21 cellular contexts compared by ENCODE assay signal in genomic region chr2:170215019-170215418, GRCh38. TPM values are rescaled to one million over a fixed set of nuclear protein-coding genes. Genes with fewer than 3 reads are reported as not detected.
"Had no signal": no experiment of that assay in that cellular context is flagged by ENCODE, and none has a peak within 500 bp of the region (broad histone marks: within the 10 kb centered on the region; RNA-seq: fewer than 3 reads in every experiment).

No MANE protein-coding gene starts in this region.

- H3K4me1 ChIP-seq: foreskin keratinocyte, left lung, parathyroid adenoma had no signal

- H3K27me3 Mint-ChIP-seq: type B pancreatic cell had no signal

- H3K4me3 Mint-ChIP-seq: activated CD8-positive, alpha-beta T cell treated with anti-CD3 and anti-CD28 coated beads, Interleukin-2, amount 10 ng/mL, durations not matched to agents 7 days and 5 days; activated naive CD4-positive, alpha-beta T cell treated with anti-CD3 and anti-CD28 coated beads, Interleukin-2, amount 50 U/mL, for 24 hours; naive thymus-derived CD4-positive, alpha-beta T cell; stimulated activated naive CD8-positive, alpha-beta T cell treated with anti-CD3 and anti-CD28 coated beads, Interleukin-15, amount 100 ng/mL, for 72 hours; type B pancreatic cell had no signal

- H3K9ac ChIP-seq: parathyroid adenoma had no signal

- H3K9me3 ChIP-seq: left lung, neutrophil, sigmoid colon had no signal

- H3K4me1 Mint-ChIP-seq: activated naive CD4-positive, alpha-beta T cell treated with anti-CD3 and anti-CD28 coated beads, Interleukin-2, amount 50 U/mL, for 24 hours had no signal

- H3K27ac Mint-ChIP-seq: activated CD8-positive, alpha-beta T cell treated with anti-CD3 and anti-CD28 coated beads, Interleukin-2, amount 10 ng/mL, durations not matched to agents 7 days and 5 days; activated naive CD4-positive, alpha-beta T cell treated with anti-CD3 and anti-CD28 coated beads, Interleukin-2, amount 50 U/mL, for 24 hours; naive thymus-derived CD4-positive, alpha-beta T cell; stimulated activated naive CD8-positive, alpha-beta T cell treated with anti-CD3 and anti-CD28 coated beads, Interleukin-15, amount 100 ng/mL, for 72 hours; type B pancreatic cell had no signal

- H3K36me3 Mint-ChIP-seq: type B pancreatic cell had no signal

- H3K27me3 ChIP-seq: foreskin keratinocyte, left lung, neutrophil, sigmoid colon had no signal

- H3K79me2 ChIP-seq: parathyroid adenoma had no signal

- H3K36me3 ChIP-seq: left lung, neutrophil, sigmoid colon, WERI-Rb-1 had no signal

- H2AFZ ChIP-seq: parathyroid adenoma had no signal

- H3K4me3 ChIP-seq: coronary artery, left lung, mucosa of descending colon, sigmoid colon had no signal

- H3K27ac ChIP-seq: coronary artery, foreskin keratinocyte, left lung, neutrophil, parathyroid adenoma, sigmoid colon, WERI-Rb-1 had no signal

- DNase-seq: activated CD4-positive, alpha-beta T cell treated with anti-CD3 and anti-CD28 coated beads for 48 hours; activated CD8-positive, alpha-beta memory T cell treated with anti-CD3 and anti-CD28 coated beads, Interleukin-2, amount 50 U/mL, for 4 hours; activated CD8-positive, alpha-beta T cell treated with anti-CD3 and anti-CD28 coated beads, Interleukin-2, amount 10 ng/mL, durations not matched to agents 7 days and 5 days; activated effector memory CD4-positive, alpha-beta T cell treated with anti-CD3 and anti-CD28 coated beads, Interleukin-2, amount 50 U/mL, for 16 hours; activated T-cell treated with anti-CD3 and anti-CD28 coated beads, Interleukin-2, amount 50 U/mL, for 48 hours; central memory CD4-positive, alpha-beta T cell; effector CD4-positive, alpha-beta T cell; foreskin keratinocyte; left lung; mammary epithelial cell; mucosa of descending colon; naive thymus-derived CD4-positive, alpha-beta T cell; sigmoid colon; stimulated activated CD4-positive, alpha-beta T cell treated with anti-CD3 and anti-CD28 coated beads, Interleukin-1b, Interleukin-23, amount 100 ng/mL, for 48 hours; stimulated activated naive CD8-positive, alpha-beta T cell treated with anti-CD3 and anti-CD28 coated beads, Interleukin-15, amount 100 ng/mL, for 72 hours; WERI-Rb-1 had no signal

- H3K9me3 Mint-ChIP-seq: activated naive CD4-positive, alpha-beta T cell treated with anti-CD3 and anti-CD28 coated beads, Interleukin-2, amount 50 U/mL, for 24 hours; type B pancreatic cell had no signal

RNA-seq across cellular contexts. Expression of gene MYO3B, which starts 37.1 kb away (rescaled TPM):
- total RNA-seq: sigmoid colon had no signal
- polyA plus RNA-seq: naive thymus-derived CD4-positive, alpha-beta T cell had no signal
